In the genomic region with DNA sequence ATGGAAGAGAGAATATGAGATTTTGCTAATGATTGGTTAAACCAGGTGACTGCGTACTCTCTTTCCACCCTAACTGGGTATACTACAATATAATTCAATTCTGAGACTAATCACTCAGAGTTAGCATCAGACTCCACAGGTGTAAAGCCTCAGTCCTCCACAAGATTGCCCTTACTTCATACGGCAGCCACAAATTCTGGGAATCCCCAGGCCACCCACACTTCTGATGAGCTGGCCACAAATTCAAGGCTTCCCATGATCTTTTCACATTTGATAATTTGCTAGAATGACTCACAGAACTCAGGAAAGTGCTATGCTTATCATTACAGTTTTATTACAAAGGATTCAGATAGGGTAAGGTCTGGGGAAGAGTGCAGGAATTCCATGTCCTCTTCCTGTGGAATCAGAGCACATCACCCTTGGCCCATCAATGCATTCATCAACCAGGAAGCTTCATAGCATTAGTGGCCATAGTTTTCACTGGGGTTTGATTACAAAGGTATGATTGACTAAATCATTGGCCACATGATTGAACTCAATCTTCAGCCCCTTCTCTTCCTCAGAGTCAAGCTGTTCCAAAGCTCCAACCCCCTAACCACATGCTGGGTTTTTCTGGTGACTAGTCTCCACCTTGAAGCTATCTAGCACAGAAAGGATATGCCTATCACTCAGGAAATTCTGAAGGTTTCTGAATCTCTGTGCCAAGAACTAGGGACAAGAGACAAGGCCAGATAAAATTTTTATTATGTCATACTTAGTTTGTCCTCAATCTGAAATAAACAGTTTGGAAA, we compare ENCODE assay signal across 19 cellular contexts.
DNase-seq lines count a peak whose midpoint lies in the region; ATAC-seq and TF ChIP-seq lines count a peak whose summit lies in the region.
"Had no signal": no experiment of that assay in that cellular context is flagged by ENCODE, and none has a peak within 500 bp of the region (broad histone marks: within the 10 kb centered on the region; RNA-seq: fewer than 3 reads in every experiment).

No MANE protein-coding gene starts in this region.

- peak; percentile 2 for DNase-seq in activated T-cell treated with anti-CD3 and anti-CD28 coated beads for 4 hours
- no peak for DNase-seq in activated T-cell treated with anti-CD3 and anti-CD28 coated beads, Interleukin-2, amount 50 U/mL, for 1 hour
- peak; percentile 12 for DNase-seq in activated T-cell treated with anti-CD3 and anti-CD28 coated beads for 48 hours (ENCODE audit: low read depth)
- peak; percentile 8 for DNase-seq in fibroblast of villous mesenchyme (ENCODE audit: low read depth)
- DNase-seq in stimulated activated effector memory CD8-positive, alpha-beta T cell treated with anti-CD3 and anti-CD28 coated beads, Interleukin-12 subunit alpha, Interleukin-12 subunit beta, amount 100 ng/mL, for 72 hours (ENCODE audit: low spot score in 2 of 2): no peak
- no peak for DNase-seq in C1 segment of cervical spinal cord (lab: John Stamatoyannopoulos, UW)
- no peak for DNase-seq in neural progenitor cell (ENCODE audit: low spot score)
- DNase-seq: adrenal gland; caudate nucleus; CD8-positive, alpha-beta memory T cell; DMS79 treated with DMSO at 0.1 percent for 48 hours; effector CD8-positive, alpha-beta T cell; Karpas-422; naive B cell; RPMI8226; uterus had no signal

- no peak overlapping the region for H2AFZ ChIP-seq in neural progenitor cell (replicated peaks)
- H2AFZ ChIP-seq: parathyroid adenoma had no signal

- no peak overlapping the region for H3K27ac Mint-ChIP-seq in stimulated activated effector memory CD8-positive, alpha-beta T cell treated with anti-CD3 and anti-CD28 coated beads, Interleukin-12 subunit alpha, Interleukin-12 subunit beta, amount 100 ng/mL, for 72 hours
- no peak overlapping the region for H3K27ac Mint-ChIP-seq in neural progenitor cell
- H3K27ac Mint-ChIP-seq: naive B cell had no signal

- peaks cover 24% of the 10 kb centered on the region for H3K4me1 Mint-ChIP-seq in stimulated activated effector memory CD8-positive, alpha-beta T cell treated with anti-CD3 and anti-CD28 coated beads, Interleukin-12 subunit alpha, Interleukin-12 subunit beta, amount 100 ng/mL, for 72 hours
- no peaks in the 10 kb centered on the region for H3K4me1 Mint-ChIP-seq in neural progenitor cell

- H3K4me3 ChIP-seq in fibroblast of villous mesenchyme (ENCODE audit: low read depth, low read length) (no peak overlapping the region), neural progenitor cell (no peak overlapping the region)
- H3K4me3 ChIP-seq: adrenal gland, lung, uterus had no signal

- H3K9ac ChIP-seq in neural progenitor cell: no peak overlapping the region
- H3K9ac ChIP-seq: parathyroid adenoma had no signal

- H3K4me3 Mint-ChIP-seq in stimulated activated effector memory CD8-positive, alpha-beta T cell treated with anti-CD3 and anti-CD28 coated beads, Interleukin-12 subunit alpha, Interleukin-12 subunit beta, amount 100 ng/mL, for 72 hours: no peak overlapping the region
- no peak overlapping the region for H3K4me3 Mint-ChIP-seq in neural progenitor cell
- H3K4me3 Mint-ChIP-seq: naive B cell had no signal

- no peaks in the 10 kb centered on the region for H3K4me1 ChIP-seq in neural progenitor cell
- H3K4me1 ChIP-seq: adrenal gland, parathyroid adenoma, uterus had no signal

- H3K36me3 ChIP-seq in neural progenitor cell: no peaks in the 10 kb centered on the region
- H3K36me3 ChIP-seq: adrenal gland, uterus had no signal

- H3K36me3 Mint-ChIP-seq in stimulated activated effector memory CD8-positive, alpha-beta T cell treated with anti-CD3 and anti-CD28 coated beads, Interleukin-12 subunit alpha, Interleukin-12 subunit beta, amount 100 ng/mL, for 72 hours: no peaks in the 10 kb centered on the region
- H3K36me3 Mint-ChIP-seq in neural progenitor cell: no peaks in the 10 kb centered on the region
- H3K36me3 Mint-ChIP-seq: naive B cell had no signal

- H3K4me2 ChIP-seq in neural progenitor cell: no peak overlapping the region

- no peaks in the 10 kb centered on the region for H3K9me3 ChIP-seq in neural progenitor cell (ENCODE audit: low read depth)
- H3K9me3 ChIP-seq: adrenal gland, uterus had no signal

- H4K20me1 ChIP-seq in neural progenitor cell (ENCODE audit: low read depth): no peaks in the 10 kb centered on the region

- no peak overlapping the region for H3K27ac ChIP-seq in neural progenitor cell
- H3K27ac ChIP-seq: adrenal gland, parathyroid adenoma, uterus had no signal

- TF ChIP-seq CTCF in fibroblast of villous mesenchyme (IDR thresholded peaks at IDR 0.05; ENCODE audit: insufficient read depth, low read depth, low read length): no peak
- no peak for TF ChIP-seq CTCF in neural progenitor cell (IDR thresholded peaks at IDR 0.05)

- H3K9me3 Mint-ChIP-seq in stimulated activated effector memory CD8-positive, alpha-beta T cell treated with anti-CD3 and anti-CD28 coated beads, Interleukin-12 subunit alpha, Interleukin-12 subunit beta, amount 100 ng/mL, for 72 hours: no peaks in the 10 kb centered on the region
- no peaks in the 10 kb centered on the region for H3K9me3 Mint-ChIP-seq in neural progenitor cell

- H3K27me3 ChIP-seq in neural progenitor cell: no peaks in the 10 kb centered on the region
- H3K27me3 ChIP-seq: adrenal gland, uterus had no signal

- H3K79me2 ChIP-seq in neural progenitor cell (ENCODE audit: low read depth): no peaks in the 10 kb centered on the region
- H3K79me2 ChIP-seq: parathyroid adenoma had no signal

- H3F3A ChIP-seq in neural progenitor cell (ENCODE audit: low read depth): no peaks in the 10 kb centered on the region

- H3K27me3 Mint-ChIP-seq in neural progenitor cell (ENCODE audit: insufficient read depth, low read depth): no peaks in the 10 kb centered on the region

- peak; percentile 72 for ATAC-seq in stimulated activated effector memory CD8-positive, alpha-beta T cell treated with anti-CD3 and anti-CD28 coated beads, Interleukin-12 subunit alpha, Interleukin-12 subunit beta, amount 100 ng/mL, for 72 hours
- ATAC-seq in HG02623 (IDR thresholded peaks at IDR 0.05; ENCODE audit: unreplicated experiment): no peak

Comparison
In these comparisons a context has a peak if more than half of its experiments do, and no peak if none do; other contexts are left out.
1. DNase-seq: peak in activated T-cell treated with anti-CD3 and anti-CD28 coated beads for 4 hours (single experiment), activated T-cell treated with anti-CD3 and anti-CD28 coated beads for 48 hours (single experiment) and fibroblast of villous mesenchyme (single experiment); none in activated T-cell treated with anti-CD3 and anti-CD28 coated beads, Interleukin-2, amount 50 U/mL, for 1 hour (single experiment), stimulated activated effector memory CD8-positive, alpha-beta T cell treated with anti-CD3 and anti-CD28 coated beads, Interleukin-12 subunit alpha, Interleukin-12 subunit beta, amount 100 ng/mL, for 72 hours (0 of 2), C1 segment of cervical spinal cord (0 of 14) and neural progenitor cell (single experiment).